In the genomic region with DNA sequence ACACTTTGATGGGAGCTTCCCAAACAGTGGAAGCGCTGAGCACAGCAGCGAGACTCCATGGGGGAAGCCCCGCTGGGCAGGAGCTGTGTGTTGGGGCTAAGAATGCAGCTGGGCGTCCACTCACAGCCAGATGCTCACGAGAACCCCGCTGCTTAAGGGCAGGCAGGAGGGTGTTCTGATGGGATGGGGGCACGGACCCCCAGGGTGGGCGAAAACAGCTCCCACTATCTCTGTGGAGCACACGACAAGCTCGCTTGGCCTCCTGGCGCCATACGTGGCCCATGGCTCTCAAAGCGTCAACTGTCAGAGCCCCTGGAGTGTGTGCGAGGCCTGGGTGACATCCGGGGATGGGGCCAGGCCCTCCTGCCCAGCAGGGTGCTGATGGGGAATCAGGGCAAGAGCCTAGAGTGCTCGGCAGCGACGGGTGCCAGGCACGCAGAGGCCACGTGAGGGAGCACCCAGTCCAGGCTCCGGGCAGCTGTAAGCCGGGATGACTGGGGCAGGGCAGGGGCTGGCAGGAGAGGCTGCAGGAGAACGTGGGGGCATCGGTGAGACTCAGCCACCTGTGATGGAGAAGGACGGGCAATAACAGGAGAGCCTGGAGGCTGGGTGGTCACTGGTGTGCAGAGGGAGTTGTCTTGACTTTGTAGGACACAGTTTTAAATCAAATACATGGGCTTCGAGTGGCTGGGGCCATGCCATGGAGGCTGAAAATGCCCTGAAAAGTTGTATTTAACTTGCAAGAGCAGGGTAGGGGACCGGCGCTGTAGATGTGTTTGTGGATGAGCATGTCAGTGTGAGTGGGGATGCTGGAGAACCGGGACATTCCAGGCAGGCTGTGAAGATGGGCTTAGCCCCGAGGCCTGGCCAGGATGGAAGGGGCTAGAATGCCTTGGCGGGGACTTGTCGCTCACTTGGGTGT, we compare ENCODE assay signal across 12 cellular contexts. TPM values are rescaled to one million over a fixed set of nuclear protein-coding genes. Genes with fewer than 3 reads are reported as not detected.
DNase-seq lines count a peak whose midpoint lies in the region; ATAC-seq and TF ChIP-seq lines count a peak whose summit lies in the region.
"Had no signal": no experiment of that assay in that cellular context is flagged by ENCODE, and none has a peak within 500 bp of the region (broad histone marks: within the 10 kb centered on the region; RNA-seq: fewer than 3 reads in every experiment).

No MANE protein-coding gene starts in this region.

- intact Hi-C loops in testis (cut with DNase I; ENCODE audit: low total_unique reads), result no loop called here

- peak overlapping the region; percentile 21 for H3K27ac Mint-ChIP-seq in endothelial cell (ENCODE audit: unreplicated experiment)

- H3K27me3 Mint-ChIP-seq in endothelial cell (ENCODE audit: unreplicated experiment), result peaks cover 8% of the 10 kb centered on the region

- TF ChIP-seq POLR2A in testis (IDR thresholded peaks at IDR 0.05), result no peak

- WGBS in testis, 2 donors, result 94% methylated on average over 20 to 32 of the region's 32 CpGs

- peaks cover 19% of the 10 kb centered on the region for H3K36me3 Mint-ChIP-seq in endothelial cell (ENCODE audit: low read depth, unreplicated experiment)

- peak overlapping the region in 1 of 2 donors; percentile 30 for H3K27ac ChIP-seq in testis

- H3K4me3 Mint-ChIP-seq in endothelial cell (ENCODE audit: unreplicated experiment), result peak overlapping the region; percentile 68

- H3K4me3 ChIP-seq in testis, result no peak overlapping the region
- H3K4me3 ChIP-seq: smooth muscle cell had no signal

- TF ChIP-seq CTCF in endothelial cell (IDR thresholded peaks at IDR 0.05; ENCODE audit: unreplicated experiment), result no peak
- no peak for TF ChIP-seq CTCF in testis (IDR thresholded peaks at IDR 0.05)

- H3K36me3 ChIP-seq in testis (ENCODE audit: low read depth, missing control alignments), result no peaks in the 10 kb centered on the region

- peaks cover 20% of the 10 kb centered on the region for H3K4me1 ChIP-seq in testis

- DNase-seq in activated gamma-delta T cell treated with Interleukin-2 at 50 U/mL for 16 hours (peak; percentile 3), activated gamma-delta T cell (lab: John Stamatoyannopoulos, UW) (no peak), endothelial cell (ENCODE audit: low spot score) (no peak), mesenteric fat pad (ENCODE audit: low spot score) (peak; percentile 82), testis (peak; percentile 13), NCI-H1105 (lab: John Stamatoyannopoulos, UW) (no peak)
- no peak for DNase-seq in stimulated activated naive CD4-positive, alpha-beta T cell treated with Interleukin-2 at 50 U/mL for 16 hours (lab: John Stamatoyannopoulos, UW)
- DNase-seq: cerebellar nuclear complex, Kasumi-1, NCI-H2081 had no signal

- no peaks in the 10 kb centered on the region for H3K9me3 ChIP-seq in testis

- no peaks in the 10 kb centered on the region for H3K27me3 ChIP-seq in testis

- no peaks in the 10 kb centered on the region for H3K4me1 Mint-ChIP-seq in endothelial cell (ENCODE audit: unreplicated experiment)

- H3K9me3 Mint-ChIP-seq in endothelial cell (ENCODE audit: unreplicated experiment), result no peaks in the 10 kb centered on the region

- ATAC-seq in GM21367 (IDR thresholded peaks at IDR 0.05; ENCODE audit: unreplicated experiment), result no peak

RNA-seq across cellular contexts. Expression of a gene that starts 27.3 kb away (rescaled TPM):
- total RNA-seq in endothelial cell (ENCODE audit: unreplicated experiment) (57.9 TPM), mesenteric fat pad (121 TPM), testis (10 to 100 TPM; 91.5 TPM)
- 50.8 TPM for polyA plus RNA-seq in testis (ENCODE audit: insufficient read depth, low read depth, low replicate concordance)

Comparison
In these comparisons a context has a peak if more than half of its experiments do, and no peak if none do; other contexts are left out.
1. DNase-seq: peak in activated gamma-delta T cell treated with Interleukin-2 at 50 U/mL for 16 hours (single experiment), mesenteric fat pad (single experiment) and testis (single experiment); none in activated gamma-delta T cell (single experiment), endothelial cell (single experiment), NCI-H1105 (single experiment) and stimulated activated naive CD4-positive, alpha-beta T cell treated with Interleukin-2 at 50 U/mL for 16 hours (single experiment).